In the genomic region with DNA sequence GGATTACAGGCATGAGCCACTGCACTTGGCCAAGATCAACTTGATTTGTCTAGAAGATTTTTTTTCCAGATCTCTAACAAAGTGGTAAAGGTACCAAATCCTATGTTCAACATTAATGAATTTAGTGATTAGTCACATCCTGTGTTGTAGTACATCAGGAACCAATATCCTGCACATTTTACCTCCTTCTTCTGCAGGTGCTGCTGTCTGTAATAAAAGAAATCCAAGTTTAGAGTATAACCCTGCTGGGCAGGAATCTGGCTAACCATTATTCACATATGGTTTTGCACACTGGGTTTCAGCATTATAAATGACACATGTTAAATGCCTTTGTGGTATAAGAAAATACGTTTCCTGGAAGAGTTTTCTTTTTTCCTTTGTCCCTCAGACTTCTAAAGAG, we compare ENCODE assay signal across 21 cellular contexts. TPM values are rescaled to one million over a fixed set of nuclear protein-coding genes. Genes with fewer than 3 reads are reported as not detected.
DNase-seq lines count a peak whose midpoint lies in the region; ATAC-seq and TF ChIP-seq lines count a peak whose summit lies in the region.
"Had no signal": no experiment of that assay in that cellular context is flagged by ENCODE, and none has a peak within 500 bp of the region (broad histone marks: within the 10 kb centered on the region; RNA-seq: fewer than 3 reads in every experiment).

No MANE protein-coding gene starts in this region.

- TF ChIP-seq CTCF in DND-41 (IDR thresholded peaks at IDR 0.05; ENCODE audit: borderline replicate concordance, extremely low read depth, low read length, poor library complexity, severe bottlenecking) (no peak), astrocyte of the spinal cord (IDR thresholded peaks at IDR 0.05; ENCODE audit: low read depth, low read length) (no peak), body of pancreas (IDR thresholded peaks at IDR 0.05) (no peak)

- H3K36me3 ChIP-seq in DND-41 (ENCODE audit: insufficient read depth, low read length) (peaks cover 6% of the 10 kb centered on the region; the same call in 1 of the 2 replicates), body of pancreas (replicated peaks in 1 of 2; ENCODE audit: insufficient read depth in 1 of 2, low read depth in 2 of 2) (no peaks in the 10 kb centered on the region)
- H3K36me3 ChIP-seq: neutrophil had no signal

- H3K27ac ChIP-seq in DND-41 (ENCODE audit: low read length) (no peak overlapping the region), body of pancreas (no peak overlapping the region)
- H3K27ac ChIP-seq: dorsolateral prefrontal cortex, KMS-11, neutrophil had no signal

- no peak for TF ChIP-seq POLR2A in body of pancreas (IDR thresholded peaks at IDR 0.05)

- H3K4me1 ChIP-seq in DND-41 (ENCODE audit: insufficient read depth, low read length) = peaks cover 5% of the 10 kb centered on the region
- peaks cover 35% of the 10 kb centered on the region for H3K4me1 ChIP-seq in body of pancreas

- H3K4me2 ChIP-seq in DND-41 (ENCODE audit: insufficient read depth, low read length) = no peak overlapping the region
- H3K4me2 ChIP-seq: KMS-11 had no signal

- WGBS in body of pancreas, 2 donors = 68 to 74% methylated on average over 1 of the region's 1 CpG

- no peak overlapping the region for H2AFZ ChIP-seq in DND-41 (ENCODE audit: low read depth, low read length)

- intact Hi-C loops in body of pancreas (cut with DNase I) = no loop called here

- in situ Hi-C loops in astrocyte of the spinal cord (cut with HindIII; ENCODE audit: low sequenced_read_pairs) = no loop called here

- H3K9ac ChIP-seq in DND-41 (ENCODE audit: low read depth, low read length) = no peak overlapping the region
- H3K9ac ChIP-seq: KMS-11 had no signal

- peaks cover 88% of the 10 kb centered on the region for H3K79me2 ChIP-seq in DND-41 (ENCODE audit: insufficient read depth, low read length)

- H3K4me3 ChIP-seq in DND-41 (ENCODE audit: low read depth in 1 of 2, low read length in 2 of 2) (no peak overlapping the region), astrocyte of the spinal cord (ENCODE audit: low read depth, low read length) (no peak overlapping the region), body of pancreas (no peak overlapping the region)
- H3K4me3 ChIP-seq: dorsolateral prefrontal cortex had no signal

- peaks cover 58% of the 10 kb centered on the region for H4K20me1 ChIP-seq in DND-41 (ENCODE audit: insufficient read depth, low read length)

- no peaks in the 10 kb centered on the region for H3K9me3 ChIP-seq in DND-41 (ENCODE audit: insufficient read depth, low read length, severe bottlenecking)
- H3K9me3 ChIP-seq in body of pancreas = no peaks in the 10 kb centered on the region
- H3K9me3 ChIP-seq: neutrophil had no signal

- DNase-seq in DND-41 (no peak), LHCN-M2 (ENCODE audit: low read depth) (peak; percentile 75), astrocyte of the spinal cord (ENCODE audit: low read depth, low spot score) (peak; percentile 71), kidney tubule cell (ENCODE audit: low spot score) (peak; percentile 89), 8988T (no peak), body of pancreas (no peak), SKM-1 treated with dmso at 0.1 percent for 144 hours (lab: John Stamatoyannopoulos, UW; ENCODE audit: unreplicated experiment) (no peak)
- DNase-seq: activated CD4-positive, alpha-beta T cell treated with anti-CD3 and anti-CD28 coated beads, Interleukin-2, amount 50 U/mL, for 1 hour; anterior cingulate cortex; dorsolateral prefrontal cortex; left colon; mesenchymal stem cell; NCI-H1694; NCI-H2171; NCI-H524; small intestine; stimulated activated CD4-positive, alpha-beta T cell treated with anti-CD3 and anti-CD28 coated beads, Interleukin-1b, Interleukin-23, amount 100 ng/mL, for 48 hours; substantia nigra had no signal

- H3K27me3 ChIP-seq in DND-41 (ENCODE audit: insufficient read depth, low read length, poor library complexity) (no peaks in the 10 kb centered on the region), body of pancreas (no peaks in the 10 kb centered on the region)

- peak; percentile 37; the same call in 1 of the 3 replicates for ATAC-seq in DND-41 (ENCODE audit: insufficient read depth, low read depth)
- ATAC-seq in body of pancreas = no peak
- ATAC-seq: activated naive CD4-positive, alpha-beta T cell treated with anti-CD3 and anti-CD28 coated beads, Interleukin-2, amount 50 U/mL, for 72 hours; left colon had no signal

RNA-seq across cellular contexts. Expression of gene PARD3, which starts 10.8 kb away (rescaled TPM):
- total RNA-seq in LHCN-M2 (2014; rRNA removed) (41.5 and 51.7 TPM in 2 replicates), body of pancreas (10 to 100 TPM; 36.1 to 48.5 TPM)
- 17.5 TPM for polyA plus RNA-seq in LHCN-M2 (2012)

Comparison
In these comparisons a context has a peak if more than half of its experiments do, and no peak if none do; other contexts are left out.
1. DNase-seq: peak in LHCN-M2 (single experiment), astrocyte of the spinal cord (single experiment) and kidney tubule cell (single experiment); none in DND-41 (single experiment), 8988T (single experiment), body of pancreas (0 of 4) and SKM-1 treated with dmso at 0.1 percent for 144 hours (single experiment).